Comparison of ENCODE assay signal across 8 cellular contexts in the genomic region with DNA sequence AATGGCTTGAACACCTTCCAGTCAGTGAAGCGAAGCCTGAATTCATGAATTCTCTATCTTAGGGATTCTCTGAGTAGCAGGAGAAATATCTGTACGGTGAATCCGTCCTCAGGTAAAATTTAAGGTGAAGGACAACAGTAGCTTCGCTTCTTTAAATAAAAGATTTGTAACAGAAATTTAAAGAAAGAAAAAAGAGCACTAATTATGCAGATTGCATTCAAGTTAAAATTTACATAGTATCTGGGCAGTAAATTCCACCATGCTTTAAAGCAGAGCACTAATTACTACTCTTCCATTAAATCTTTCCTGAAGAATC.
DNase-seq lines count a peak whose midpoint lies in the region; ATAC-seq and TF ChIP-seq lines count a peak whose summit lies in the region.
"Had no signal": no experiment of that assay in that cellular context is flagged by ENCODE, and none has a peak within 500 bp of the region (broad histone marks: within the 10 kb centered on the region; RNA-seq: fewer than 3 reads in every experiment).

No MANE protein-coding gene starts in this region.

- TF ChIP-seq CTCF in CD8-positive, alpha-beta T cell (IDR thresholded peaks at IDR 0.05), result peak; percentile 24
- TF ChIP-seq CTCF in RWPE1 (conservative IDR thresholded peaks at IDR 0.05; ENCODE audit: low read depth) (peak; percentile 79), glutamatergic neuron (IDR thresholded peaks at IDR 0.05; ENCODE audit: partially characterized antibody, unreplicated experiment) (peak; percentile 50), type B pancreatic cell (conservative IDR thresholded peaks at IDR 0.05) (peak; percentile 54), colonic mucosa (IDR thresholded peaks at IDR 0.05) (no peak)

- no peaks in the 10 kb centered on the region for H3K27me3 ChIP-seq in CD8-positive, alpha-beta T cell (ENCODE audit: insufficient read depth, low read length)
- H3K27me3 ChIP-seq in colonic mucosa, result no peaks in the 10 kb centered on the region

- intact Hi-C loops in CD8-positive, alpha-beta T cell (cut with DNase I, micrococcal nuclease), result loop anchor here in 1 of 2 experiments (5.0 kb wide), 3 partner anchors 1027 to 1567 kb away; no protein-coding TSS in a partner anchor
- intact Hi-C loops in colonic mucosa (cut with DNase I), result loop anchor here (5.0 kb wide), 2 partner anchors 257 to 312 kb away; no protein-coding TSS in a partner anchor

- ATAC-seq in CD8-positive, alpha-beta T cell, result no peak
- ATAC-seq in GM19035 (IDR thresholded peaks at IDR 0.05; ENCODE audit: unreplicated experiment), result no peak

- no peaks in the 10 kb centered on the region for H3K4me1 Mint-ChIP-seq in CD8-positive, alpha-beta T cell (ENCODE audit: low read depth)
- H3K4me1 Mint-ChIP-seq in glutamatergic neuron (ENCODE audit: low read depth, unreplicated experiment) (peaks cover 26% of the 10 kb centered on the region), type B pancreatic cell (ENCODE audit: unreplicated experiment) (peaks cover 13% of the 10 kb centered on the region)

- DNase-seq in CD8-positive, alpha-beta T cell, result no peak
- DNase-seq in RWPE1 (ENCODE audit: low spot score) (no peak), glutamatergic neuron (no peak), type B pancreatic cell (ENCODE audit: extremely low spot score, unreplicated experiment) (no peak), colonic mucosa (no peak)
- DNase-seq in stimulated activated naive CD4-positive, alpha-beta T cell treated with Interleukin-2 at 50 U/mL for 16 hours (lab: John Stamatoyannopoulos, UW), result no peak

- H3K4me1 ChIP-seq in CD8-positive, alpha-beta T cell (ENCODE audit: insufficient read depth, low read length), result no peaks in the 10 kb centered on the region
- H3K4me1 ChIP-seq in colonic mucosa, result no peaks in the 10 kb centered on the region
- H3K4me1 ChIP-seq: BE2C had no signal

- POLR2A ChIA-PET in CD8-positive, alpha-beta T cell (lab: Charles Lee), result no interaction called here
- POLR2A ChIA-PET in RWPE1 (lab: Yijun Ruan, JAX; ENCODE audit: low non-redundant PET), result no interaction called here

- H3K36me3 Mint-ChIP-seq in CD8-positive, alpha-beta T cell, result no peaks in the 10 kb centered on the region
- H3K36me3 Mint-ChIP-seq in glutamatergic neuron (ENCODE audit: unreplicated experiment) (no peaks in the 10 kb centered on the region), type B pancreatic cell (no peaks in the 10 kb centered on the region)

- no peak overlapping the region for H3K27ac ChIP-seq in CD8-positive, alpha-beta T cell (ENCODE audit: low read depth, low read length)
- H3K27ac ChIP-seq in RWPE1 (no peak overlapping the region), colonic mucosa (no peak overlapping the region)

- no peaks in the 10 kb centered on the region for H3K36me3 ChIP-seq in CD8-positive, alpha-beta T cell (ENCODE audit: insufficient read depth, low read length)
- H3K36me3 ChIP-seq in colonic mucosa, result no peaks in the 10 kb centered on the region
- H3K36me3 ChIP-seq: BE2C had no signal

- no peak overlapping the region for H3K9ac ChIP-seq in colonic mucosa (ENCODE audit: low read depth in 2 of 2, low read length in 2 of 2)

- no peaks in the 10 kb centered on the region for H3K9me3 Mint-ChIP-seq in CD8-positive, alpha-beta T cell
- H3K9me3 Mint-ChIP-seq in glutamatergic neuron (ENCODE audit: unreplicated experiment) (no peaks in the 10 kb centered on the region), type B pancreatic cell (no peaks in the 10 kb centered on the region)

- H3K4me3 Mint-ChIP-seq in CD8-positive, alpha-beta T cell, result no peak overlapping the region
- H3K4me3 Mint-ChIP-seq in glutamatergic neuron (ENCODE audit: unreplicated experiment) (no peak overlapping the region), type B pancreatic cell (no peak overlapping the region)

- CTCF ChIA-PET in CD8-positive, alpha-beta T cell (lab: Charles Lee), result interaction anchor here (1.4 to 2.0 kb wide), 3 partner anchors 10 to 18 kb away, joined by 4 to 6 read pairs (median 6); no protein-coding TSS in a partner anchor
- CTCF ChIA-PET in RWPE1 (lab: Yijun Ruan, JAX), result interaction anchor here (0.6 to 1.8 kb wide), 19 partner anchors 8 to 1633 kb away, joined by 3 to 15 read pairs (median 3); no protein-coding TSS in a partner anchor

- no peak overlapping the region for H3K27ac Mint-ChIP-seq in CD8-positive, alpha-beta T cell
- H3K27ac Mint-ChIP-seq in glutamatergic neuron (ENCODE audit: unreplicated experiment) (no peak overlapping the region), type B pancreatic cell (no peak overlapping the region)

- peaks cover 10% of the 10 kb centered on the region for H3K27me3 Mint-ChIP-seq in CD8-positive, alpha-beta T cell (ENCODE audit: low read depth)
- peaks cover 3% of the 10 kb centered on the region for H3K27me3 Mint-ChIP-seq in glutamatergic neuron (ENCODE audit: unreplicated experiment)
- peaks cover 78% of the 10 kb centered on the region for H3K27me3 Mint-ChIP-seq in type B pancreatic cell

- H3K4me3 ChIP-seq in CD8-positive, alpha-beta T cell (ENCODE audit: low read depth, low read length), result no peak overlapping the region
- no peak overlapping the region for H3K4me3 ChIP-seq in colonic mucosa

- H3K9me3 ChIP-seq in CD8-positive, alpha-beta T cell (ENCODE audit: low read length), result no peaks in the 10 kb centered on the region
- no peaks in the 10 kb centered on the region for H3K9me3 ChIP-seq in colonic mucosa
- H3K9me3 ChIP-seq: BE2C had no signal
